ENCODE assay signal across 20 cellular contexts in genomic region chr7:67006966-67007365, GRCh38.
"Had no signal": no experiment of that assay in that cellular context is flagged by ENCODE, and none has a peak within 500 bp of the region (broad histone marks: within the 10 kb centered on the region; RNA-seq: fewer than 3 reads in every experiment).

No MANE protein-coding gene starts in this region.

- H3K4me3 ChIP-seq: hepatocyte, psoas muscle, spleen, tibial artery, upper lobe of left lung, uterus had no signal

- H3K9me3 ChIP-seq: psoas muscle, spleen, tibial artery, upper lobe of left lung, uterus had no signal

- DNase-seq: foreskin melanocyte; head of caudate nucleus; kidney; left cardiac atrium; left ventricle myocardium superior; mesendoderm; naive thymus-derived CD4-positive, alpha-beta T cell; nephron progenitor cell; psoas muscle; retina; spleen; stimulated activated CD4-positive, alpha-beta T cell treated with anti-CD3 and anti-CD28 coated beads, Interleukin-15, amount 100 ng/mL, for 24 hours; stimulated activated CD4-positive, alpha-beta T cell treated with anti-CD3 and anti-CD28 coated beads, Interleukin-1b, Interleukin-23, amount 100 ng/mL, for 48 hours; stimulated activated CD4-positive, alpha-beta T cell treated with anti-CD3 and anti-CD28 coated beads, Interleukin-4, amount 100 ng/mL, for 24 hours; tibial artery; upper lobe of left lung; uterus had no signal

- ATAC-seq: left cardiac atrium; left ventricle myocardium superior; naive thymus-derived CD4-positive, alpha-beta T cell; psoas muscle; sciatic nerve; stimulated activated memory B cell treated with anti-CD40 and anti-IgM and Interleukin-4, amounts not matched to agents 10 μg/mL and 1 μg/mL and 100 μg/mL, for 72 hours had no signal

- H3K36me3 ChIP-seq: uterus had no signal

- H3K4me1 ChIP-seq: psoas muscle, spleen, tibial artery, upper lobe of left lung, uterus had no signal
